11 cellular contexts compared by ENCODE assay signal in genomic region chr7:135761751-135762488, GRCh38. TPM values are rescaled to one million over a fixed set of nuclear protein-coding genes. Genes with fewer than 3 reads are reported as not detected.
DNase-seq lines count a peak whose midpoint lies in the region; ATAC-seq and TF ChIP-seq lines count a peak whose summit lies in the region.
"Had no signal": no experiment of that assay in that cellular context is flagged by ENCODE, and none has a peak within 500 bp of the region (broad histone marks: within the 10 kb centered on the region; RNA-seq: fewer than 3 reads in every experiment).

No MANE protein-coding gene starts in this region.

- POLR2A ChIA-PET in activated CD4-positive, alpha-beta T cell treated with anti-CD3 and anti-CD28 coated beads, Interleukin-2, amount 10 ng/mL, durations not matched to agents 7 days and 5 days (lab: Charles Lee) = interaction anchor here (0.5 kb wide), 1 partner anchor 279 kb away, joined by 3 read pairs; no protein-coding TSS in a partner anchor

- TF ChIP-seq POLR2A in gastrocnemius medialis (IDR thresholded peaks at IDR 0.05) (no peak), stomach (IDR thresholded peaks at IDR 0.05) (no peak), uterus (IDR thresholded peaks at IDR 0.05) (no peak)

- intact Hi-C loops in gastrocnemius medialis (cut with DNase I; ENCODE audit: low total_unique reads) (no loop called here), stomach (cut with DNase I; ENCODE audit: low total_unique reads) (no loop called here), uterus (cut with DNase I; ENCODE audit: low total_unique reads) (no loop called here)

- CTCF ChIA-PET in activated CD4-positive, alpha-beta T cell treated with anti-CD3 and anti-CD28 coated beads, Interleukin-2, amount 10 ng/mL, durations not matched to agents 7 days and 5 days (lab: Charles Lee) = no interaction called here

- 45 to 55% methylated on average over 10 of the region's 10 CpGs for WGBS in esophagus, 2 donors
- 49 to 62% (median 59%) methylated on average over 10 of the region's 10 CpGs for WGBS in stomach, 5 donors

- H3K4me1 ChIP-seq in esophagus (ENCODE audit: control insufficient read depth in 2 of 2, insufficient read depth in 2 of 2, low read length in 1 of 2) (peaks cover 3 to 12% of the 10 kb centered on the region in 2 donors), gastrocnemius medialis (peaks cover 3 to 14% of the 10 kb centered on the region in 2 donors), stomach (peaks cover 0 to 9% (median 0%) of the 10 kb centered on the region in 4 donors), uterus (no peaks in the 10 kb centered on the region)

- in situ Hi-C loops in gastrocnemius medialis (cut with MboI; ENCODE audit: low sequenced_read_pairs in 4 of 4) = no loop called here

- H3K9me3 Mint-ChIP-seq in activated CD4-positive, alpha-beta T cell treated with anti-CD3 and anti-CD28 coated beads, Interleukin-2, amount 10 ng/mL, durations not matched to agents 7 days and 5 days = no peaks in the 10 kb centered on the region
- H3K9me3 Mint-ChIP-seq: natural killer cell had no signal

- TF ChIP-seq CTCF in gastrocnemius medialis (IDR thresholded peaks at IDR 0.05 in 4 of 5, conservative IDR thresholded peaks at IDR 0.05 in 1 of 5) = no peak
- TF ChIP-seq CTCF in stomach (IDR thresholded peaks at IDR 0.05) = no peak
- TF ChIP-seq CTCF in uterus (IDR thresholded peaks at IDR 0.05) = no peak

- H3K27ac Mint-ChIP-seq in activated CD4-positive, alpha-beta T cell treated with anti-CD3 and anti-CD28 coated beads, Interleukin-2, amount 10 ng/mL, durations not matched to agents 7 days and 5 days = no peak overlapping the region
- H3K27ac Mint-ChIP-seq: natural killer cell had no signal

- no peaks in the 10 kb centered on the region for H3K4me1 Mint-ChIP-seq in activated CD4-positive, alpha-beta T cell treated with anti-CD3 and anti-CD28 coated beads, Interleukin-2, amount 10 ng/mL, durations not matched to agents 7 days and 5 days
- H3K4me1 Mint-ChIP-seq: natural killer cell had no signal

- ATAC-seq in gastrocnemius medialis (no peak), GM19395 (IDR thresholded peaks at IDR 0.05; ENCODE audit: unreplicated experiment) (no peak)
- ATAC-seq: natural killer cell had no signal

- H3K36me3 ChIP-seq in esophagus (ENCODE audit: control insufficient read depth in 2 of 2, insufficient read depth in 2 of 2, low read length in 1 of 2) = no peaks in the 10 kb centered on the region
- H3K36me3 ChIP-seq in gastrocnemius medialis = no peaks in the 10 kb centered on the region
- no peaks in the 10 kb centered on the region for H3K36me3 ChIP-seq in stomach
- no peaks in the 10 kb centered on the region for H3K36me3 ChIP-seq in uterus

- H3K27me3 Mint-ChIP-seq in activated CD4-positive, alpha-beta T cell treated with anti-CD3 and anti-CD28 coated beads, Interleukin-2, amount 10 ng/mL, durations not matched to agents 7 days and 5 days = peaks cover 28% of the 10 kb centered on the region

- peak; percentile 64 for DNase-seq in GM03348 (ENCODE audit: low spot score)
- DNase-seq in SKM-1 treated with dmso at 0.1 percent for 144 hours (lab: John Stamatoyannopoulos, UW; ENCODE audit: unreplicated experiment) = peak; percentile 70
- no peak for DNase-seq in gastrocnemius medialis
- DNase-seq in activated CD4-positive, alpha-beta T cell treated with anti-CD3 and anti-CD28 coated beads, Interleukin-2, amount 10 ng/mL, durations not matched to agents 7 days and 5 days = no peak
- no peak for DNase-seq in stomach
- no peak for DNase-seq in uterus
- DNase-seq: DMS79, natural killer cell, NCI-H524 treated with DMSO at 0.1 percent for 48 hours had no signal

- H3K4me3 ChIP-seq in esophagus (ENCODE audit: low read depth in 1 of 2, low read length in 2 of 2) (no peak overlapping the region), gastrocnemius medialis (no peak overlapping the region), stomach (no peak overlapping the region), uterus (no peak overlapping the region)

- H3K27ac ChIP-seq in esophagus (ENCODE audit: low read depth in 2 of 2, low read length in 1 of 2) (peak overlapping the region; percentile 17 to 70), gastrocnemius medialis (peak overlapping the region in 3 of 4 donors; percentile 27 to 34 (median 33)), stomach (peak overlapping the region in 1 of 5 donors; percentile 11), uterus (no peak overlapping the region)

- H3K36me3 Mint-ChIP-seq in activated CD4-positive, alpha-beta T cell treated with anti-CD3 and anti-CD28 coated beads, Interleukin-2, amount 10 ng/mL, durations not matched to agents 7 days and 5 days (ENCODE audit: low read depth) = no peaks in the 10 kb centered on the region
- H3K36me3 Mint-ChIP-seq: natural killer cell had no signal

- H3K27me3 ChIP-seq in esophagus (ENCODE audit: control insufficient read depth in 1 of 2, insufficient read depth in 2 of 2, low read length in 2 of 2) (no peaks in the 10 kb centered on the region), gastrocnemius medialis (peaks cover 0 to 3% (median 0%) of the 10 kb centered on the region in 3 donors), stomach (peaks cover 0 to 6% (median 0%) of the 10 kb centered on the region in 3 donors), uterus (no peaks in the 10 kb centered on the region)

- TF ChIP-seq EP300 in stomach (IDR thresholded peaks at IDR 0.05) = no peak

- H3K4me3 Mint-ChIP-seq in activated CD4-positive, alpha-beta T cell treated with anti-CD3 and anti-CD28 coated beads, Interleukin-2, amount 10 ng/mL, durations not matched to agents 7 days and 5 days = no peak overlapping the region
- H3K4me3 Mint-ChIP-seq: natural killer cell had no signal

- H3K9me3 ChIP-seq in esophagus (ENCODE audit: control insufficient read depth in 2 of 2, insufficient read depth in 1 of 2, low read depth in 1 of 2, low read length in 1 of 2) = no peaks in the 10 kb centered on the region
- H3K9me3 ChIP-seq in gastrocnemius medialis = no peaks in the 10 kb centered on the region
- no peaks in the 10 kb centered on the region for H3K9me3 ChIP-seq in stomach
- H3K9me3 ChIP-seq in uterus = no peaks in the 10 kb centered on the region

RNA-seq across cellular contexts. Expression of gene FAM180A, which starts 13.3 kb away (rescaled TPM):
- polyA plus RNA-seq in esophagus (1 to 10 TPM in 1 of 2 donors, under 1 TPM in 1; 0.55 to 1.3 TPM), stomach (1 to 10 TPM in 1 of 3 donors, under 1 TPM in 2; 0.08 to 2.1 (median 0.75) TPM)
- total RNA-seq in gastrocnemius medialis (1 to 10 TPM in 2 of 4 donors, under 1 TPM in 1, not detected in 1; 0.65 to 1.9 (median 1.4) TPM), stomach (1 to 10 TPM in 1 of 5 donors, not detected in 4; 5.8 TPM), uterus (10 to 100 TPM in 1 of 4 donors, 1 to 10 TPM in 1, under 1 TPM in 1, not detected in 1; 0.51 to 12.6 (median 6.3) TPM)
- total RNA-seq in activated CD4-positive, alpha-beta T cell treated with anti-CD3 and anti-CD28 coated beads, Interleukin-2, amount 10 ng/mL, durations not matched to agents 7 days and 5 days = not detected
- total RNA-seq: natural killer cell had no signal

RNA-seq across cellular contexts. Expression of gene SLC13A4, which starts 33.9 kb away (rescaled TPM):
- polyA plus RNA-seq in esophagus = 10 to 100 TPM in 1 of 2 donors, 1 to 10 TPM in 1; 7.1 to 11.0 TPM
- not detected for total RNA-seq in gastrocnemius medialis
- total RNA-seq in activated CD4-positive, alpha-beta T cell treated with anti-CD3 and anti-CD28 coated beads, Interleukin-2, amount 10 ng/mL, durations not matched to agents 7 days and 5 days = not detected
- total RNA-seq in stomach = not detected
- polyA plus RNA-seq in stomach = 1 to 10 TPM in 2 of 3 donors, under 1 TPM in 1; 0.31 to 1.7 (median 1.6) TPM
- under 1 TPM in 1 of 4 donors, not detected in 3; 0.26 TPM for total RNA-seq in uterus
- total RNA-seq: natural killer cell had no signal

Comparison
In these comparisons a context has a peak if more than half of its experiments do, and no peak if none do; other contexts are left out.
1. DNase-seq: peak in GM03348 (single experiment) and SKM-1 treated with dmso at 0.1 percent for 144 hours (single experiment); none in gastrocnemius medialis (0 of 2), activated CD4-positive, alpha-beta T cell treated with anti-CD3 and anti-CD28 coated beads, Interleukin-2, amount 10 ng/mL, durations not matched to agents 7 days and 5 days (single experiment), stomach (single experiment) and uterus (0 of 2).
2. H3K27ac ChIP-seq: peak in esophagus (2 of 2) and gastrocnemius medialis (3 of 4); none in uterus (0 of 2).